In genomic region chr5:32170303-32171170, GRCh38 we compare ENCODE assay signal across 8 cellular contexts. TPM values are rescaled to one million over a fixed set of nuclear protein-coding genes. Genes with fewer than 3 reads are reported as not detected.
DNase-seq lines count a peak whose midpoint lies in the region; ATAC-seq, FAIRE-seq and TF ChIP-seq lines count a peak whose summit lies in the region.

No MANE protein-coding gene starts in this region.

- H3K27me3 Mint-ChIP-seq in activated CD4-positive, alpha-beta T cell treated with anti-CD3 and anti-CD28 coated beads, Interleukin-2, amount 10 ng/mL, durations not matched to agents 7 days and 5 days = no peaks in the 10 kb centered on the region

- H3K9me3 ChIP-seq in SJSA1 (replicated peaks) (no peaks in the 10 kb centered on the region), fibroblast of lung (ENCODE audit: control insufficient read depth, insufficient read depth, low read depth, low read length) (no peaks in the 10 kb centered on the region), stomach smooth muscle (ENCODE audit: control insufficient read depth in 2 of 2, low read length in 2 of 2) (no peaks in the 10 kb centered on the region), mucosa of descending colon (no peaks in the 10 kb centered on the region)

- peak overlapping the region; percentile 24; the same call in 1 of the 2 replicates for H3K27ac ChIP-seq in SJSA1
- H3K27ac ChIP-seq in fibroblast of lung (ENCODE audit: insufficient read depth, low read length) = peak overlapping the region; percentile 18
- peak overlapping the region; percentile 41 for H3K27ac ChIP-seq in stomach smooth muscle (ENCODE audit: low read length)

- intact Hi-C loops in mucosa of descending colon (cut with DNase I, micrococcal nuclease) = loop anchor here in 1 of 2 donors (10.0 kb wide), 1 partner anchor 54 kb away; no protein-coding TSS in a partner anchor

- H3K4me1 ChIP-seq in SJSA1 (replicated peaks) = peaks cover 14% of the 10 kb centered on the region
- peaks cover 7% of the 10 kb centered on the region for H3K4me1 ChIP-seq in fibroblast of lung (ENCODE audit: control insufficient read depth, extremely low read depth, insufficient read depth, low read length)
- H3K4me1 ChIP-seq in stomach smooth muscle (ENCODE audit: control insufficient read depth, insufficient read depth, low read length) = peaks cover 15% of the 10 kb centered on the region
- peaks cover 27% of the 10 kb centered on the region for H3K4me1 ChIP-seq in mucosa of descending colon (ENCODE audit: low read depth)

- H3K36me3 Mint-ChIP-seq in activated CD4-positive, alpha-beta T cell treated with anti-CD3 and anti-CD28 coated beads, Interleukin-2, amount 10 ng/mL, durations not matched to agents 7 days and 5 days (ENCODE audit: low read depth) = peaks cover 53% of the 10 kb centered on the region

- H3K27me3 ChIP-seq in SJSA1 (replicated peaks) (no peaks in the 10 kb centered on the region), fibroblast of lung (ENCODE audit: control insufficient read depth, insufficient read depth, low read length) (no peaks in the 10 kb centered on the region), stomach smooth muscle (ENCODE audit: control insufficient read depth in 1 of 2, insufficient read depth in 2 of 2, low read length in 2 of 2) (no peaks in the 10 kb centered on the region)

- peaks cover 4% of the 10 kb centered on the region for H4K20me1 ChIP-seq in fibroblast of lung (ENCODE audit: control insufficient read depth, extremely low read depth, insufficient read depth, low read length)

- ATAC-seq in mucosa of descending colon = no peak

- peaks cover 83% of the 10 kb centered on the region for H3K79me2 ChIP-seq in fibroblast of lung (ENCODE audit: control insufficient read depth, insufficient read depth, low read length)

- no peak overlapping the region for H3K9ac ChIP-seq in fibroblast of lung (ENCODE audit: insufficient read depth, low read length)
- H3K9ac ChIP-seq in stomach smooth muscle (ENCODE audit: low read length in 2 of 2) = no peak overlapping the region

- H3K4me3 Mint-ChIP-seq in activated CD4-positive, alpha-beta T cell treated with anti-CD3 and anti-CD28 coated beads, Interleukin-2, amount 10 ng/mL, durations not matched to agents 7 days and 5 days = peak overlapping the region; percentile 19

- no peak for DNase-seq in activated CD4-positive, alpha-beta T cell treated with anti-CD3 and anti-CD28 coated beads, Interleukin-2, amount 10 ng/mL, durations not matched to agents 7 days and 5 days
- DNase-seq in activated CD4-positive, alpha-beta T cell treated with anti-CD3 and anti-CD28 coated beads for 1 hour = no peak
- DNase-seq in SJSA1 (ENCODE audit: low read depth in 1 of 2, low spot score in 2 of 2) = peak in 1 of 2 experiments; percentile 62
- peak; percentile 70 to 96 for DNase-seq in fibroblast of lung (ENCODE audit: low read depth in 2 of 2)
- no peak for DNase-seq in frontal cortex (ENCODE audit: low spot score in 2 of 2)
- no peak for DNase-seq in mucosa of descending colon
- no peak for DNase-seq in GM19240 (ENCODE audit: insufficient read length, low spot score)

- no peak for TF ChIP-seq CTCF in fibroblast of lung (conservative IDR thresholded peaks at IDR 0.05 in 1 of 2, IDR thresholded peaks at IDR 0.05 in 1 of 2; ENCODE audit: low read depth in 1 of 2, low read length in 2 of 2)
- TF ChIP-seq CTCF in mucosa of descending colon (IDR thresholded peaks at IDR 0.05) = no peak

- peaks cover 34% of the 10 kb centered on the region for H3K36me3 ChIP-seq in SJSA1
- H3K36me3 ChIP-seq in fibroblast of lung (ENCODE audit: control insufficient read depth, insufficient read depth, low read length) = no peaks in the 10 kb centered on the region
- H3K36me3 ChIP-seq in stomach smooth muscle (ENCODE audit: control insufficient read depth in 2 of 2, insufficient read depth in 2 of 2, low read length in 2 of 2) = peaks cover 2 to 3% of the 10 kb centered on the region in 2 donors
- H3K36me3 ChIP-seq in mucosa of descending colon (ENCODE audit: low read depth) = no peaks in the 10 kb centered on the region

- POLR2A ChIA-PET in activated CD4-positive, alpha-beta T cell treated with anti-CD3 and anti-CD28 coated beads, Interleukin-2, amount 10 ng/mL, durations not matched to agents 7 days and 5 days (lab: Charles Lee) = no interaction called here

- H3K4me3 ChIP-seq in SJSA1 = no peak overlapping the region
- H3K4me3 ChIP-seq in fibroblast of lung (replicated peaks in 1 of 4; ENCODE audit: control extremely low read depth in 1 of 4, insufficient read depth in 1 of 4, low read depth in 3 of 4, low read length in 4 of 4) = peak overlapping the region in 2 of 4 experiments; percentile 52 to 96
- H3K4me3 ChIP-seq in stomach smooth muscle (ENCODE audit: low read length in 2 of 2) = peak overlapping the region in 1 of 2 donors; percentile 52
- H3K4me3 ChIP-seq in mucosa of descending colon = no peak overlapping the region

- FAIRE-seq in frontal cortex (lab: Jason Lieb, UNC) = no peak

- no peaks in the 10 kb centered on the region for H3K9me3 Mint-ChIP-seq in activated CD4-positive, alpha-beta T cell treated with anti-CD3 and anti-CD28 coated beads, Interleukin-2, amount 10 ng/mL, durations not matched to agents 7 days and 5 days

- H3K4me1 Mint-ChIP-seq in activated CD4-positive, alpha-beta T cell treated with anti-CD3 and anti-CD28 coated beads, Interleukin-2, amount 10 ng/mL, durations not matched to agents 7 days and 5 days = peaks cover 41% of the 10 kb centered on the region

- H2AFZ ChIP-seq in fibroblast of lung (ENCODE audit: low read length) = no peak overlapping the region

- H3K27ac Mint-ChIP-seq in activated CD4-positive, alpha-beta T cell treated with anti-CD3 and anti-CD28 coated beads, Interleukin-2, amount 10 ng/mL, durations not matched to agents 7 days and 5 days = no peak overlapping the region

- H3K4me2 ChIP-seq in fibroblast of lung (ENCODE audit: extremely low read depth, insufficient read depth, low read length) = peak overlapping the region; percentile 45

- CTCF ChIA-PET in activated CD4-positive, alpha-beta T cell treated with anti-CD3 and anti-CD28 coated beads, Interleukin-2, amount 10 ng/mL, durations not matched to agents 7 days and 5 days (lab: Charles Lee) = interaction anchor here (0.6 kb wide), 2 partner anchors 35 to 262 kb away, joined by 3 to 5 read pairs; no protein-coding TSS in a partner anchor

RNA-seq across cellular contexts. Expression of gene GOLPH3, which starts 3.6 kb away (rescaled TPM):
- total RNA-seq in activated CD4-positive, alpha-beta T cell treated with anti-CD3 and anti-CD28 coated beads, Interleukin-2, amount 10 ng/mL, durations not matched to agents 7 days and 5 days = 10 to 100 TPM; 67.3 to 71.3 TPM
- 35.0 and 44.3 TPM in 2 replicates for total RNA-seq in SJSA1 (2014; rRNA removed; shearing (Covaris generic))
- 71.7 and 81.4 TPM in 2 replicates for total RNA-seq in fibroblast of lung
- 79.2 and 103 TPM in 2 replicates for polyA plus RNA-seq in fibroblast of lung
- polyA plus RNA-seq in fibroblast of lung (2012) = 54.2 and 68.9 TPM in 2 replicates
- 36.1 and 40.2 TPM in 2 replicates for polyA minus RNA-seq in fibroblast of lung (ENCODE audit: low replicate concordance)
- total RNA-seq in frontal cortex = 66.9 TPM
- total RNA-seq in mucosa of descending colon = 100 to 1,000 TPM; 101 to 178 (median 123) TPM

Comparison
In these comparisons a context has a peak if more than half of its experiments do, and no peak if none do; other contexts are left out.
1. DNase-seq: peak in fibroblast of lung (2 of 2); none in activated CD4-positive, alpha-beta T cell treated with anti-CD3 and anti-CD28 coated beads, Interleukin-2, amount 10 ng/mL, durations not matched to agents 7 days and 5 days (single experiment), activated CD4-positive, alpha-beta T cell treated with anti-CD3 and anti-CD28 coated beads for 1 hour (single experiment), frontal cortex (0 of 2), mucosa of descending colon (0 of 3) and GM19240 (single experiment).
2. Peak in every context shown above with its lines, with median percentiles within 50 percentile points of each other: H3K27ac ChIP-seq.